15 cellular contexts compared by ENCODE assay signal in genomic region chr9:93520523-93520922, GRCh38. TPM values are rescaled to one million over a fixed set of nuclear protein-coding genes. Genes with fewer than 3 reads are reported as not detected.
DNase-seq lines count a peak whose midpoint lies in the region; ATAC-seq and TF ChIP-seq lines count a peak whose summit lies in the region.
"Had no signal": no experiment of that assay in that cellular context is flagged by ENCODE, and none has a peak within 500 bp of the region (broad histone marks: within the 10 kb centered on the region; RNA-seq: fewer than 3 reads in every experiment).

No MANE protein-coding gene starts in this region.

- ATAC-seq in DND-41 (ENCODE audit: insufficient read depth, low read depth) (peak; percentile 62), lower lobe of right lung (peak; percentile 23 to 50), HG02973 (IDR thresholded peaks at IDR 0.05; ENCODE audit: unreplicated experiment) (no peak)
- ATAC-seq in activated naive CD8-positive, alpha-beta T cell treated with anti-CD3 and anti-CD28 coated beads, Interleukin-2, amount 50 U/mL, for 24 hours: peak; percentile 43
- ATAC-seq: left lung had no signal

- H3K4me1 Mint-ChIP-seq in HFFc6 (ENCODE audit: low read depth): peaks cover 16% of the 10 kb centered on the region; the same call in 1 of the 2 replicates
- no peaks in the 10 kb centered on the region for H3K4me1 Mint-ChIP-seq in activated naive CD8-positive, alpha-beta T cell treated with anti-CD3 and anti-CD28 coated beads, Interleukin-2, amount 50 U/mL, for 24 hours

- no peak overlapping the region for H3K4me3 Mint-ChIP-seq in HFFc6
- no peak overlapping the region for H3K4me3 Mint-ChIP-seq in activated naive CD8-positive, alpha-beta T cell treated with anti-CD3 and anti-CD28 coated beads, Interleukin-2, amount 50 U/mL, for 24 hours
- H3K4me3 Mint-ChIP-seq: CD4-positive, alpha-beta T cell had no signal

- no peaks in the 10 kb centered on the region for H3K9me3 ChIP-seq in DND-41 (ENCODE audit: insufficient read depth, low read length, severe bottlenecking)
- H3K9me3 ChIP-seq in lower lobe of right lung: no peaks in the 10 kb centered on the region
- H3K9me3 ChIP-seq: left lung, sigmoid colon had no signal

- H3K4me1 ChIP-seq in DND-41 (ENCODE audit: insufficient read depth, low read length) (no peaks in the 10 kb centered on the region), lower lobe of right lung (no peaks in the 10 kb centered on the region)
- H3K4me1 ChIP-seq: left lung, sigmoid colon had no signal

- intact Hi-C loops in lower lobe of right lung (cut with DNase I): no loop called here

- H4K20me1 ChIP-seq in DND-41 (ENCODE audit: insufficient read depth, low read length): peaks cover 31% of the 10 kb centered on the region

- no peak for DNase-seq in DND-41
- DNase-seq in HFFc6: no peak
- DNase-seq in activated naive CD8-positive, alpha-beta T cell treated with anti-CD3 and anti-CD28 coated beads, Interleukin-2, amount 50 U/mL, for 24 hours: no peak
- no peak for DNase-seq in lower lobe of right lung
- DNase-seq in NCI-H146 (lab: John Stamatoyannopoulos, UW): no peak
- no peak for DNase-seq in DMS114 treated with DMSO at 0.1 percent for 48 hours (lab: John Stamatoyannopoulos, UW; ENCODE audit: unreplicated experiment)
- DNase-seq: activated gamma-delta T cell treated with Interleukin-2 at 50 U/mL for 16 hours; CD4-positive, alpha-beta T cell; hippocampal formation; left lung; NCI-H1105 treated with DMSO at 0.1 percent for 48 hours; NCI-H446; sigmoid colon; T-helper 9 cell had no signal

- H3K4me2 ChIP-seq in DND-41 (ENCODE audit: insufficient read depth, low read length): no peak overlapping the region

- H3K36me3 ChIP-seq in DND-41 (ENCODE audit: insufficient read depth, low read length): peaks cover 71% of the 10 kb centered on the region
- peaks cover 76% of the 10 kb centered on the region for H3K36me3 ChIP-seq in lower lobe of right lung

- H3K27ac ChIP-seq in DND-41 (ENCODE audit: low read length): no peak overlapping the region
- H3K27ac ChIP-seq in lower lobe of right lung: no peak overlapping the region
- H3K27ac ChIP-seq: left lung, sigmoid colon had no signal

- H3K9me3 Mint-ChIP-seq in HFFc6: no peaks in the 10 kb centered on the region
- no peaks in the 10 kb centered on the region for H3K9me3 Mint-ChIP-seq in activated naive CD8-positive, alpha-beta T cell treated with anti-CD3 and anti-CD28 coated beads, Interleukin-2, amount 50 U/mL, for 24 hours
- H3K9me3 Mint-ChIP-seq: CD4-positive, alpha-beta T cell had no signal

- no peak overlapping the region for H3K27ac Mint-ChIP-seq in HFFc6
- no peak overlapping the region for H3K27ac Mint-ChIP-seq in activated naive CD8-positive, alpha-beta T cell treated with anti-CD3 and anti-CD28 coated beads, Interleukin-2, amount 50 U/mL, for 24 hours
- H3K27ac Mint-ChIP-seq: CD4-positive, alpha-beta T cell had no signal

- no peak overlapping the region for H3K9ac ChIP-seq in DND-41 (ENCODE audit: low read depth, low read length)

- H2AFZ ChIP-seq in DND-41 (ENCODE audit: low read depth, low read length): no peak overlapping the region

- H3K27me3 Mint-ChIP-seq in HFFc6 (ENCODE audit: insufficient read depth): no peaks in the 10 kb centered on the region; the same call in 1 of the 2 replicates
- H3K27me3 Mint-ChIP-seq in activated naive CD8-positive, alpha-beta T cell treated with anti-CD3 and anti-CD28 coated beads, Interleukin-2, amount 50 U/mL, for 24 hours: no peaks in the 10 kb centered on the region
- H3K27me3 Mint-ChIP-seq: CD4-positive, alpha-beta T cell had no signal

- H3K79me2 ChIP-seq in DND-41 (ENCODE audit: insufficient read depth, low read length): peaks cover 73% of the 10 kb centered on the region

- H3K27me3 ChIP-seq in DND-41 (ENCODE audit: insufficient read depth, low read length, poor library complexity) (no peaks in the 10 kb centered on the region), lower lobe of right lung (ENCODE audit: low read depth) (no peaks in the 10 kb centered on the region)
- H3K27me3 ChIP-seq: left lung, sigmoid colon had no signal

- H3K4me3 ChIP-seq in DND-41 (ENCODE audit: low read depth in 1 of 2, low read length in 2 of 2): no peak overlapping the region
- H3K4me3 ChIP-seq in lower lobe of right lung: no peak overlapping the region
- H3K4me3 ChIP-seq: left lung, sigmoid colon had no signal

- peaks cover 29% of the 10 kb centered on the region for H3K36me3 Mint-ChIP-seq in HFFc6 (ENCODE audit: low read depth)
- peaks cover 38% of the 10 kb centered on the region for H3K36me3 Mint-ChIP-seq in activated naive CD8-positive, alpha-beta T cell treated with anti-CD3 and anti-CD28 coated beads, Interleukin-2, amount 50 U/mL, for 24 hours (ENCODE audit: low read depth)

- TF ChIP-seq CTCF in DND-41 (IDR thresholded peaks at IDR 0.05; ENCODE audit: borderline replicate concordance, extremely low read depth, low read length, poor library complexity, severe bottlenecking) (peak; percentile 34), HFFc6 (IDR thresholded peaks at IDR 0.05) (peak; percentile 13; the same call in 1 of the 2 replicates), lower lobe of right lung (IDR thresholded peaks at IDR 0.05) (no peak)

RNA-seq across cellular contexts. Expression of gene PHF2, which starts 55.9 kb away (rescaled TPM):
- total RNA-seq in HFFc6 (2021; fragmentation: NEBNext Ultra II Directional; extraction: Animal tissue kit (Norgen Biotek cat#: 25700)): 10 to 100 TPM; 15.4 to 17.5 (median 16.6) TPM
- total RNA-seq in lower lobe of right lung: 39.1 TPM
